ENCODE assay signal across 8 cellular contexts in the genomic region with DNA sequence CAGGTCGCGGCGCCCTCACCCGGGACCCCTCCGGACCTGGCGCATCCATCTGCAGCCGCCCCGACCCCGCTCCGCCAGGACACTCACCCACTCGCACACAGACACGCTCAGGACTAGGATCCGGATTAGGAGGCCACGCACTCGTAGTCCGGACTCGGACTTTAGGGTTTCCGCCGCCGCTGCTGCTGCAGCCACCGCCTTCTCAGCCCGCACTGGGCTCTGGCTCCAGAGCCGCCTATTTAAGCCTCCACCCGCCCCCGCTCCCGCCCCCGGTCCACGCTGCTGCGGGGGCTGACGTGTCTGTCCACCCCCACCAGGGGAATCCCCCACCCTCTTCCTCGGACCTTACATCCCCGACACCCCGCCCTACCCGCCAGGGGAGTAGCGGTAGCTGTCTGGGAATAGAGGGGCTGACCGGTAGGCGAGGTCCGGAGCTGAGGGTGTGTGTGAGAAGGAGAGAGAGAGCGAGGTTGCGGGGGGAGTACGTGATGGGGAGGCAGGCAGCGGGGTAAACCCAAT. TPM values are rescaled to one million over a fixed set of nuclear protein-coding genes. Genes with fewer than 3 reads are reported as not detected.
A peak's percentile ranks its signal among the peaks of the same experiment; 100 is the strongest.
DNase-seq lines count a peak whose midpoint lies in the region; ATAC-seq and TF ChIP-seq lines count a peak whose summit lies in the region.

A gene with protein sequence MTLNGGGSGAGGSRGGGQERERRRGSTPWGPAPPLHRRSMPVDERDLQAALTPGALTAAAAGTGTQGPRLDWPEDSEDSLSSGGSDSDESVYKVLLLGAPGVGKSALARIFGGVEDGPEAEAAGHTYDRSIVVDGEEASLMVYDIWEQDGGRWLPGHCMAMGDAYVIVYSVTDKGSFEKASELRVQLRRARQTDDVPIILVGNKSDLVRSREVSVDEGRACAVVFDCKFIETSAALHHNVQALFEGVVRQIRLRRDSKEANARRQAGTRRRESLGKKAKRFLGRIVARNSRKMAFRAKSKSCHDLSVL (minus strand): TSS at position 214 of the 519 bp plus-strand sequence. CDS start 356 bp downstream, outside the sequence.

- H3K36me3 ChIP-seq in esophagus squamous epithelium = peaks cover 0 to 30% (median 0%) of the 10 kb centered on the region in 3 donors

- intact Hi-C loops in esophagus squamous epithelium (cut with DNase I) = no loop called here

- in situ Hi-C loops in GM13976 (cut with MboI; ENCODE audit: low sequenced_read_pairs, unreplicated experiment) = no loop called here

- peak in 2 of 4 donors; percentile 41 to 69 for TF ChIP-seq POLR2A in esophagus squamous epithelium (IDR thresholded peaks at IDR 0.05)

- H3K4me3 Mint-ChIP-seq in neural crest cell = peak within 1 kb of the TSS; percentile 15

- H3K36me3 Mint-ChIP-seq in neural crest cell (ENCODE audit: low read depth) = no peaks in the 10 kb centered on the region

- H3K9me3 Mint-ChIP-seq in neural crest cell = no peaks in the 10 kb centered on the region

- CTCF ChIA-PET in RWPE1 (lab: Yijun Ruan, JAX) = no interaction called here

- peaks cover 40 to 99% (median 53%) of the 10 kb centered on the region in 3 donors for H3K4me1 ChIP-seq in esophagus squamous epithelium

- peaks cover 7% of the 10 kb centered on the region for H3K4me1 Mint-ChIP-seq in neural crest cell

- H3K27ac ChIP-seq in RWPE1 (peak within 1 kb of the TSS; percentile 4; the same call in 1 of the 2 replicates), esophagus squamous epithelium (peak within 1 kb of the TSS; percentile 81 to 90 (median 85))

- ATAC-seq in GM21737 (IDR thresholded peaks at IDR 0.05; ENCODE audit: unreplicated experiment) = no peak
- ATAC-seq in GM19035 (IDR thresholded peaks at IDR 0.05; ENCODE audit: unreplicated experiment) = no peak

- H3K27ac Mint-ChIP-seq in neural crest cell (ENCODE audit: unreplicated experiment) = no peak within 1 kb of the TSS

- POLR2A ChIA-PET in RWPE1 (lab: Yijun Ruan, JAX; ENCODE audit: low non-redundant PET) = no interaction called here

- H3K4me3 ChIP-seq in esophagus squamous epithelium = peak within 1 kb of the TSS; percentile 50 to 73 (median 61)

- no peaks in the 10 kb centered on the region for H3K9me3 ChIP-seq in esophagus squamous epithelium

- peaks cover 74% of the 10 kb centered on the region for H3K27me3 Mint-ChIP-seq in neural crest cell (ENCODE audit: low read depth)

- peaks cover 0 to 35% (median 0%) of the 10 kb centered on the region in 4 donors for H3K27me3 ChIP-seq in esophagus squamous epithelium

- 5 to 6% methylated on average over 8 to 10 of the region's 42 CpGs for WGBS in esophagus squamous epithelium, 2 donors

- DNase-seq in GM13976 (ENCODE audit: low spot score) (peak; percentile 63), RWPE1 (ENCODE audit: low spot score) (no peak), esophagus squamous epithelium (lab: John Stamatoyannopoulos, UW) (no peak), neural crest cell (ENCODE audit: low read depth, low spot score) (no peak), activated gamma-delta T cell treated with Interleukin-2 at 50 U/mL for 16 hours (no peak), SIG-M5 treated with dmso at 0.1 percent for 504 hours (lab: John Stamatoyannopoulos, UW; ENCODE audit: unreplicated experiment) (no peak)

- TF ChIP-seq CTCF in GM13976 (IDR thresholded peaks at IDR 0.05; ENCODE audit: borderline replicate concordance, control extremely low read depth, extremely low read depth, insufficient read depth, missing control alignments) = no peak
- TF ChIP-seq CTCF in RWPE1 (conservative IDR thresholded peaks at IDR 0.05; ENCODE audit: low read depth) = no peak
- TF ChIP-seq CTCF in esophagus squamous epithelium (IDR thresholded peaks at IDR 0.05) = no peak
- no peak for TF ChIP-seq CTCF in neural crest cell (conservative IDR thresholded peaks at IDR 0.05)

RNA-seq across cellular contexts. Expression of the gene that starts here (rescaled TPM):
- total RNA-seq in esophagus squamous epithelium (100 to 1,000 TPM in 2 of 4 donors, 10 to 100 TPM in 2; 68.7 to 208 (median 129) TPM), neural crest cell (0.20 and 0.54 TPM in 2 replicates)

Comparison
In these comparisons a context has a peak if more than half of its experiments do, and no peak if none do; other contexts are left out.
1. RNA of the gene that starts here (total RNA-seq): 68.7 to 208 TPM in esophagus squamous epithelium; 0.20 to 0.54 TPM in neural crest cell; every median in the first group is over 10 times any median in the second.